ENCODE assay signal across 29 cellular contexts in the genomic region with DNA sequence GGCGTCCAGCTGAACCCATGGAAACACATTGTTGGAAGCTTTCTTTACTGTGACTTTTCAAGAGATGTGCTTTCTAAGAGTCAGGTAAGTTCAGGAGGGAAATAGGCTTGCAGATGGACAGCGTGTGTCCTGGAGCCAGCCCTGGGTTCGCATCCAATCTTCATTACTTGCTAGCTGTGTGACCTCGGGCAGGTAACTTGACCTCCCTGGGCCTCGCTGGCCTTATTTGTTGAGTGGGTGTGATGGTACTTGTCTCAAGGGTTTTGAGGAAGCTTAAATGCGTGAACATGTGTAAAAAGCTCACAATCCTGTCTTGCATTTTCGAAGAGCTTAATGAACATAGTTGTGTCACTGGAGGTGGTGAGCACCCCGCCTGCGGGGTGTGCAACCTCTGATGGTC. TPM values are rescaled to one million over a fixed set of nuclear protein-coding genes. Genes with fewer than 3 reads are reported as not detected.
DNase-seq lines count a peak whose midpoint lies in the region; ATAC-seq, FAIRE-seq and TF ChIP-seq lines count a peak whose summit lies in the region.
"Had no signal": no experiment of that assay in that cellular context is flagged by ENCODE, and none has a peak within 500 bp of the region (broad histone marks: within the 10 kb centered on the region; RNA-seq: fewer than 3 reads in every experiment).

No MANE protein-coding gene starts in this region.

- TF ChIP-seq EP300 in HepG2 (IDR thresholded peaks at IDR 0.05; ENCODE audit: low read depth in 2 of 2, low read length in 2 of 2) (no peak), HepG2 (CRISPR knock-in tag; IDR thresholded peaks at IDR 0.05; ENCODE audit: borderline replicate concordance) (no peak), upper lobe of left lung (IDR thresholded peaks at IDR 0.05) (no peak), tibial nerve (IDR thresholded peaks at IDR 0.05) (no peak)

- H3K4me1 Mint-ChIP-seq in neural progenitor cell: peaks cover 58% of the 10 kb centered on the region

- H3K9ac ChIP-seq in HepG2 (ENCODE audit: insufficient read depth, low read depth, low read length) (no peak overlapping the region), neural progenitor cell (no peak overlapping the region)

- no peaks in the 10 kb centered on the region for H3K9me3 ChIP-seq in HepG2 (ENCODE audit: low read length)
- no peaks in the 10 kb centered on the region for H3K9me3 ChIP-seq in right lobe of liver
- H3K9me3 ChIP-seq in neural progenitor cell (ENCODE audit: low read depth): no peaks in the 10 kb centered on the region
- no peaks in the 10 kb centered on the region for H3K9me3 ChIP-seq in upper lobe of left lung
- H3K9me3 ChIP-seq in tibial nerve: no peaks in the 10 kb centered on the region
- H3K9me3 ChIP-seq: Caco-2, neutrophil, prostate gland had no signal

- H2AFZ ChIP-seq in HepG2 (ENCODE audit: low read length) (no peak overlapping the region), neural progenitor cell (replicated peaks) (no peak overlapping the region)

- H3K27ac Mint-ChIP-seq in neural progenitor cell: peak overlapping the region; percentile 85
- H3K27ac Mint-ChIP-seq: activated CD4-positive, alpha-beta T cell treated with anti-CD3 and anti-CD28 coated beads, Interleukin-2, amount 10 ng/mL, durations not matched to agents 24 days and 14 days; activated naive CD4-positive, alpha-beta T cell treated with anti-CD3 and anti-CD28 coated beads for 36 hours; activated T-cell treated with anti-CD3 and anti-CD28 coated beads, Interleukin-2, amount 50 U/mL, for 72 hours had no signal

- FAIRE-seq in HepG2 (lab: Jason Lieb, UNC): no peak
- FAIRE-seq: GM12878 had no signal

- CTCF ChIA-PET in HepG2 (lab: Yijun Ruan, JAX; ENCODE audit: low intra/inter-chr PET ratio, low total read pairs): interaction anchor here (2.2 kb wide), 1 partner anchor 9 kb away, joined by 5 read pairs; no protein-coding TSS in a partner anchor

- no peak overlapping the region for H3K4me2 ChIP-seq in HepG2 (ENCODE audit: low read depth, low read length)
- H3K4me2 ChIP-seq in neural progenitor cell: peak overlapping the region; percentile 72

- ATAC-seq in HepG2 (no peak), right lobe of liver (no peak), upper lobe of left lung (ENCODE audit: low FRiP score in 2 of 2) (no peak)
- ATAC-seq: activated T-cell treated with anti-CD3 and anti-CD28 coated beads, Interleukin-2, amount 50 U/mL, for 72 hours; foreskin keratinocyte; GM12878 had no signal

- in situ Hi-C loops in HepG2 (cut with HindIII; ENCODE audit: extremely low pct_ligation_motif_present, low pct_unique_long_range_greater_than_20kb): no loop called here

- H3K4me1 ChIP-seq in HepG2 (ENCODE audit: insufficient read depth, low read length): peaks cover 74% of the 10 kb centered on the region
- peaks cover 0 to 13% (median 0%) of the 10 kb centered on the region in 4 donors for H3K4me1 ChIP-seq in right lobe of liver
- H3K4me1 ChIP-seq in neural progenitor cell: peaks cover 44% of the 10 kb centered on the region
- peaks cover 57 to 70% (median 65%) of the 10 kb centered on the region in 4 donors for H3K4me1 ChIP-seq in upper lobe of left lung
- peaks cover 0 to 63% (median 47%) of the 10 kb centered on the region in 4 donors for H3K4me1 ChIP-seq in tibial nerve

- no peaks in the 10 kb centered on the region for H3K79me2 ChIP-seq in HepG2 (ENCODE audit: insufficient read depth, low read length)
- no peaks in the 10 kb centered on the region for H3K79me2 ChIP-seq in neural progenitor cell (ENCODE audit: low read depth)

- H3K9me3 Mint-ChIP-seq in neural progenitor cell: no peaks in the 10 kb centered on the region
- H3K9me3 Mint-ChIP-seq: activated CD4-positive, alpha-beta T cell treated with anti-CD3 and anti-CD28 coated beads, Interleukin-2, amount 10 ng/mL, durations not matched to agents 24 days and 14 days; activated naive CD4-positive, alpha-beta T cell treated with anti-CD3 and anti-CD28 coated beads for 36 hours; activated T-cell treated with anti-CD3 and anti-CD28 coated beads, Interleukin-2, amount 50 U/mL, for 72 hours had no signal

- peak overlapping the region; percentile 83 for H3K4me3 Mint-ChIP-seq in neural progenitor cell
- H3K4me3 Mint-ChIP-seq: activated CD4-positive, alpha-beta T cell treated with anti-CD3 and anti-CD28 coated beads, Interleukin-2, amount 10 ng/mL, durations not matched to agents 24 days and 14 days; activated naive CD4-positive, alpha-beta T cell treated with anti-CD3 and anti-CD28 coated beads for 36 hours; activated T-cell treated with anti-CD3 and anti-CD28 coated beads, Interleukin-2, amount 50 U/mL, for 72 hours had no signal

- no peak overlapping the region for H3K27ac ChIP-seq in HepG2 (ENCODE audit: extremely low read length, insufficient read depth, low read length)
- no peak overlapping the region for H3K27ac ChIP-seq in right lobe of liver
- H3K27ac ChIP-seq in cingulate gyrus (ENCODE audit: low read depth, low read length): peak overlapping the region; percentile 90
- H3K27ac ChIP-seq in neural progenitor cell: no peak overlapping the region
- H3K27ac ChIP-seq in upper lobe of left lung: peak overlapping the region in 3 of 4 donors; percentile 14 to 86 (median 83)
- H3K27ac ChIP-seq in tibial nerve: peak overlapping the region in 2 of 4 donors; percentile 86 to 95
- H3K27ac ChIP-seq: foreskin keratinocyte, neutrophil, prostate gland had no signal

- TF ChIP-seq CTCF in HepG2 (CRISPR knock-in tag; IDR thresholded peaks at IDR 0.05) (no peak), right lobe of liver (IDR thresholded peaks at IDR 0.05) (no peak), neural progenitor cell (IDR thresholded peaks at IDR 0.05) (no peak), upper lobe of left lung (IDR thresholded peaks at IDR 0.05) (no peak), tibial nerve (IDR thresholded peaks at IDR 0.05) (no peak)

- intact Hi-C loops in HepG2 (cut with micrococcal nuclease; ENCODE audit: unreplicated experiment) (no loop called here), right lobe of liver (cut with DNase I) (no loop called here)

- H3K27me3 Mint-ChIP-seq in neural progenitor cell (ENCODE audit: insufficient read depth, low read depth): peaks cover 3% of the 10 kb centered on the region

- no TSS peak for BruUV-seq in HepG2 (replicated peaks; lab: Mats Ljungman, UMichigan)

- DNase-seq in HepG2 (ENCODE audit: low spot score): no peak
- no peak for DNase-seq in right lobe of liver
- DNase-seq in neural progenitor cell (ENCODE audit: low spot score): no peak
- DNase-seq in upper lobe of left lung: no peak
- no peak for DNase-seq in NCI-H2081 (lab: John Stamatoyannopoulos, UW)
- DNase-seq in tibial nerve (ENCODE audit: low spot score in 2 of 2): no peak
- DNase-seq in amygdala (lab: John Stamatoyannopoulos, UW): no peak
- DNase-seq: ACHN; activated CD4-positive, alpha-beta T cell treated with anti-CD3 and anti-CD28 coated beads, Interleukin-2, amount 10 ng/mL, durations not matched to agents 24 days and 14 days; activated naive CD4-positive, alpha-beta T cell treated with anti-CD3 and anti-CD28 coated beads for 36 hours; activated T-cell treated with anti-CD3 and anti-CD28 coated beads, Interleukin-2, amount 50 U/mL, for 72 hours; Caco-2; effector CD4-positive, alpha-beta T cell; foreskin keratinocyte; NCI-H1092 treated with DMSO at 0.1 percent for 48 hours; NCI-H1930; NCI-H226; stimulated activated CD8-positive, alpha-beta memory T cell treated with anti-CD3 and anti-CD28 coated beads, Interleukin-4, amount 100 ng/mL, for 48 hours had no signal

- TF ChIP-seq RAD21 in HepG2 (CRISPR knock-in tag; IDR thresholded peaks at IDR 0.05): no peak

- H3K36me3 ChIP-seq in HepG2 (replicated peaks in 1 of 2; ENCODE audit: control insufficient read depth in 1 of 2, insufficient read depth in 2 of 2, low read length in 2 of 2) (no peaks in the 10 kb centered on the region), right lobe of liver (no peaks in the 10 kb centered on the region), neural progenitor cell (no peaks in the 10 kb centered on the region), upper lobe of left lung (peaks cover 0 to 16% (median 0%) of the 10 kb centered on the region in 4 donors), tibial nerve (no peaks in the 10 kb centered on the region)
- H3K36me3 ChIP-seq: neutrophil, prostate gland had no signal

- H4K20me1 ChIP-seq in HepG2 (ENCODE audit: insufficient read depth, low read length) (no peaks in the 10 kb centered on the region), neural progenitor cell (ENCODE audit: low read depth) (no peaks in the 10 kb centered on the region)

- peaks cover 28% of the 10 kb centered on the region for H3F3A ChIP-seq in neural progenitor cell (ENCODE audit: low read depth)

- WGBS in HepG2 (ENCODE audit: low lambda C conversion rate): 93% methylated on average over 9 of the region's 9 CpGs
- 94% methylated on average over 6 of the region's 9 CpGs for WGBS in right lobe of liver (ENCODE audit: insufficient coverage, low coverage, low lambda C conversion rate, missing lambda C conversion rate)
- WGBS in upper lobe of left lung, 2 donors: 77% methylated on average over 9 of the region's 9 CpGs
- 90 to 93% methylated on average over 9 of the region's 9 CpGs for WGBS in tibial nerve, 2 donors

- H3K4me3 ChIP-seq in HepG2 (replicated peaks in 1 of 3; ENCODE audit: insufficient read depth in 1 of 3, low read depth in 2 of 3, low read length in 3 of 3) (no peak overlapping the region), right lobe of liver (no peak overlapping the region), neural progenitor cell (peak overlapping the region; percentile 30), upper lobe of left lung (no peak overlapping the region), tibial nerve (no peak overlapping the region)
- H3K4me3 ChIP-seq: GM12878, prostate gland had no signal

- POLR2A ChIA-PET in HepG2 (lab: Yijun Ruan, JAX): interaction anchor here (1.1 kb wide), 1 partner anchor 16 kb away, joined by 3 read pairs; no protein-coding TSS in a partner anchor

- TF ChIP-seq POLR2A in HepG2 (IDR thresholded peaks at IDR 0.05; ENCODE audit: insufficient read depth in 1 of 2, low read depth in 2 of 2, low read length in 2 of 2) (no peak), right lobe of liver (IDR thresholded peaks at IDR 0.05) (no peak), upper lobe of left lung (IDR thresholded peaks at IDR 0.05) (no peak), tibial nerve (IDR thresholded peaks at IDR 0.05) (no peak)

- no peaks in the 10 kb centered on the region for H3K36me3 Mint-ChIP-seq in neural progenitor cell

- H3K27me3 ChIP-seq in HepG2 (ENCODE audit: control insufficient read depth in 1 of 2, insufficient read depth in 2 of 2, low read length in 2 of 2) (no peaks in the 10 kb centered on the region), right lobe of liver (no peaks in the 10 kb centered on the region), neural progenitor cell (no peaks in the 10 kb centered on the region), upper lobe of left lung (no peaks in the 10 kb centered on the region), tibial nerve (peaks cover 0 to 3% of the 10 kb centered on the region in 2 donors)
- H3K27me3 ChIP-seq: foreskin keratinocyte had no signal

RNA-seq across cellular contexts. Expression of a gene that starts 11.8 kb away (rescaled TPM):
- 2.8 and 5.9 TPM in 2 replicates for total RNA-seq in HepG2 (2016; rRNA removed; fragmentation: Illumina TruSeq; extraction: Trizol)
- total RNA-seq in HepG2 (2016; cell fraction: cytosol; rRNA removed; fragmentation: Illumina TruSeq; extraction: Trizol; ENCODE audit: low read depth): 1.1 and 2.0 TPM in 2 replicates
- 2.8 and 5.0 TPM in 2 replicates for total RNA-seq in HepG2 (2016; cell fraction: insoluble cytoplasmic fraction; rRNA removed; fragmentation: Illumina TruSeq; extraction: Trizol)
- total RNA-seq in HepG2 (2016; cell fraction: membrane; rRNA removed; fragmentation: Illumina TruSeq; extraction: Trizol): 3.1 and 3.2 TPM in 2 replicates
- total RNA-seq in HepG2 (2016; cell fraction: nucleus; rRNA removed; fragmentation: Illumina TruSeq; extraction: Trizol): 7.2 and 8.0 TPM in 2 replicates
- polyA plus RNA-seq in HepG2 (2011; rRNA removed): 2.7 and 3.3 TPM in 2 replicates
- 1.8 and 2.1 TPM in 2 replicates for polyA plus RNA-seq in HepG2 (2011; cell fraction: cytosol; rRNA removed)
- polyA plus RNA-seq in HepG2 (2011; cell fraction: nucleus; rRNA removed): 5.0 and 7.4 TPM in 2 replicates
- polyA plus RNA-seq in HepG2 (2012): 2.3 and 3.3 TPM in 2 replicates
- polyA plus RNA-seq in HepG2 (2016; cell fraction: cytosol; fragmentation: Illumina TruSeq; extraction: Trizol; ENCODE audit: low read depth): 0.83 and 1.3 TPM in 2 replicates
- polyA plus RNA-seq in HepG2 (2016; cell fraction: insoluble cytoplasmic fraction; fragmentation: Illumina TruSeq; extraction: Trizol; ENCODE audit: low read depth): 2.4 and 5.1 TPM in 2 replicates
- polyA plus RNA-seq in HepG2 (2016; cell fraction: membrane; fragmentation: Illumina TruSeq; extraction: Trizol; ENCODE audit: low read depth): 2.8 and 3.2 TPM in 2 replicates
- polyA plus RNA-seq in HepG2 (2016; cell fraction: nucleus; fragmentation: Illumina TruSeq; extraction: Trizol; ENCODE audit: insufficient read depth, low read depth): 14.1 and 15.0 TPM in 2 replicates
- 4.0 and 29.5 TPM in 2 replicates for polyA minus RNA-seq in HepG2 (2011; rRNA and poly(A)+ RNA removed; ENCODE audit: low replicate concordance)
- polyA minus RNA-seq in HepG2 (2011; cell fraction: cytosol; rRNA and poly(A)+ RNA removed): 1.8 and 1.9 TPM in 2 replicates
- polyA minus RNA-seq in HepG2 (2011; cell fraction: nucleus; rRNA and poly(A)+ RNA removed): 2.4 and 2.8 TPM in 2 replicates
- 1 to 10 TPM; 1.8 to 4.2 (median 3.4) TPM for total RNA-seq in right lobe of liver
- 8.0 and 17.5 TPM in 2 replicates for total RNA-seq in neural progenitor cell (ENCODE audit: low replicate concordance)
- total RNA-seq in upper lobe of left lung: 10 to 100 TPM; 34.6 to 89.3 (median 40.4) TPM
- total RNA-seq in tibial nerve: 10 to 100 TPM in 3 of 4 donors, 1 to 10 TPM in 1; 9.0 to 59.4 (median 41.8) TPM

RNA-seq across cellular contexts. Expression of a gene that starts 27.9 kb away (rescaled TPM):
- 1.0 and 2.7 TPM in 2 replicates for total RNA-seq in HepG2 (2016; rRNA removed; fragmentation: Illumina TruSeq; extraction: Trizol)
- total RNA-seq in HepG2 (2016; cell fraction: cytosol; rRNA removed; fragmentation: Illumina TruSeq; extraction: Trizol; ENCODE audit: low read depth): 0.79 and 1.1 TPM in 2 replicates
- total RNA-seq in HepG2 (2016; cell fraction: insoluble cytoplasmic fraction; rRNA removed; fragmentation: Illumina TruSeq; extraction: Trizol): 1.1 and 2.2 TPM in 2 replicates
- 1.0 and 1.5 TPM in 2 replicates for total RNA-seq in HepG2 (2016; cell fraction: membrane; rRNA removed; fragmentation: Illumina TruSeq; extraction: Trizol)
- total RNA-seq in HepG2 (2016; cell fraction: nucleus; rRNA removed; fragmentation: Illumina TruSeq; extraction: Trizol): 2.3 and 2.7 TPM in 2 replicates
- 11.8 and 13.6 TPM in 2 replicates for polyA plus RNA-seq in HepG2 (2011; rRNA removed)
- 10.8 and 11.2 TPM in 2 replicates for polyA plus RNA-seq in HepG2 (2011; cell fraction: cytosol; rRNA removed)
- 21.1 and 23.7 TPM in 2 replicates for polyA plus RNA-seq in HepG2 (2011; cell fraction: nucleus; rRNA removed)
- polyA plus RNA-seq in HepG2 (2012): 5.8 and 8.1 TPM in 2 replicates
- 0.49 and 0.54 TPM in 2 replicates for polyA plus RNA-seq in HepG2 (2016; cell fraction: cytosol; fragmentation: Illumina TruSeq; extraction: Trizol; ENCODE audit: low read depth)
- 1.3 TPM in 2 replicates for polyA plus RNA-seq in HepG2 (2016; cell fraction: insoluble cytoplasmic fraction; fragmentation: Illumina TruSeq; extraction: Trizol; ENCODE audit: low read depth)
- polyA plus RNA-seq in HepG2 (2016; cell fraction: membrane; fragmentation: Illumina TruSeq; extraction: Trizol; ENCODE audit: low read depth): 0.65 and 1.0 TPM in 2 replicates
- 5.4 and 6.5 TPM in 2 replicates for polyA plus RNA-seq in HepG2 (2016; cell fraction: nucleus; fragmentation: Illumina TruSeq; extraction: Trizol; ENCODE audit: insufficient read depth, low read depth)
- polyA minus RNA-seq in HepG2 (2011; rRNA and poly(A)+ RNA removed; ENCODE audit: low replicate concordance): 0.91 and 31.9 TPM in 2 replicates
- polyA minus RNA-seq in HepG2 (2011; cell fraction: cytosol; rRNA and poly(A)+ RNA removed): 4.7 and 5.3 TPM in 2 replicates
- 8.9 and 10.4 TPM in 2 replicates for polyA minus RNA-seq in HepG2 (2011; cell fraction: nucleus; rRNA and poly(A)+ RNA removed)
- total RNA-seq in right lobe of liver: 1 to 10 TPM in 1 of 6 experiments, under 1 TPM in 5; 0.37 to 1.6 (median 0.83) TPM
- total RNA-seq in neural progenitor cell (ENCODE audit: low replicate concordance): not detected in 2 replicates
- total RNA-seq in upper lobe of left lung: 10 to 100 TPM in 2 of 6 donors, 1 to 10 TPM in 4; 3.1 to 17.2 (median 8.4) TPM
- 1 to 10 TPM in 1 of 4 donors, under 1 TPM in 2, not detected in 1; 0.21 to 1.8 (median 0.90) TPM for total RNA-seq in tibial nerve
- total RNA-seq: activated CD4-positive, alpha-beta T cell treated with anti-CD3 and anti-CD28 coated beads, Interleukin-2, amount 10 ng/mL, durations not matched to agents 24 days and 14 days; chondrocyte; foreskin keratinocyte; GM12878; LHCN-M2; prostate gland; RPMI7951; T-helper 1 cell treated with Interleukin-12 subunit alpha and Interleukin-12 subunit beta and Interleukin-4 antibody, amounts not matched to agents 30 ng/mL and 1 ng/mL, for 36 hours had no signal
- polyA plus RNA-seq: BJ, foreskin keratinocyte had no signal

RNA-seq across cellular contexts. Expression of a gene that starts 54.4 kb away (rescaled TPM):
- total RNA-seq in HepG2 (2016; rRNA removed; fragmentation: Illumina TruSeq; extraction: Trizol) (2.7 and 3.4 TPM in 2 replicates), right lobe of liver (under 1 TPM; 0.06 to 0.37 (median 0.19) TPM), neural progenitor cell (ENCODE audit: low replicate concordance) (0.41 and 0.84 TPM in 2 replicates), upper lobe of left lung (10 to 100 TPM in 2 of 6 donors, 1 to 10 TPM in 4; 1.2 to 15.9 (median 7.8) TPM), tibial nerve (1 to 10 TPM in 1 of 4 donors, under 1 TPM in 1, not detected in 2; 0.22 to 2.1 TPM)
- 0.26 and 1.5 TPM in 2 replicates for total RNA-seq in HepG2 (2016; cell fraction: cytosol; rRNA removed; fragmentation: Illumina TruSeq; extraction: Trizol; ENCODE audit: low read depth)
- 2.4 and 2.5 TPM in 2 replicates for total RNA-seq in HepG2 (2016; cell fraction: insoluble cytoplasmic fraction; rRNA removed; fragmentation: Illumina TruSeq; extraction: Trizol)
- 1.4 and 2.1 TPM in 2 replicates for total RNA-seq in HepG2 (2016; cell fraction: membrane; rRNA removed; fragmentation: Illumina TruSeq; extraction: Trizol)
- total RNA-seq in HepG2 (2016; cell fraction: nucleus; rRNA removed; fragmentation: Illumina TruSeq; extraction: Trizol): 0.59 and 1.6 TPM in 2 replicates
- polyA plus RNA-seq in HepG2 (2011; rRNA removed): 3.4 and 3.5 TPM in 2 replicates
- polyA plus RNA-seq in HepG2 (2011; cell fraction: cytosol; rRNA removed): 2.7 and 3.1 TPM in 2 replicates
- polyA plus RNA-seq in HepG2 (2011; cell fraction: nucleus; rRNA removed): 3.4 TPM in 2 replicates
- 4.1 and 4.4 TPM in 2 replicates for polyA plus RNA-seq in HepG2 (2012)
- 0.70 and 1.3 TPM in 2 replicates for polyA plus RNA-seq in HepG2 (2016; cell fraction: cytosol; fragmentation: Illumina TruSeq; extraction: Trizol; ENCODE audit: low read depth)
- polyA plus RNA-seq in HepG2 (2016; cell fraction: insoluble cytoplasmic fraction; fragmentation: Illumina TruSeq; extraction: Trizol; ENCODE audit: low read depth): 2.0 and 2.4 TPM in 2 replicates
- 1.0 and 1.1 TPM in 2 replicates for polyA plus RNA-seq in HepG2 (2016; cell fraction: membrane; fragmentation: Illumina TruSeq; extraction: Trizol; ENCODE audit: low read depth)
- 1.6 and 1.8 TPM in 2 replicates for polyA plus RNA-seq in HepG2 (2016; cell fraction: nucleus; fragmentation: Illumina TruSeq; extraction: Trizol; ENCODE audit: insufficient read depth, low read depth)
- 1.2 TPM in 1 of 2 replicates, not detected in the other for polyA minus RNA-seq in HepG2 (2011; rRNA and poly(A)+ RNA removed; ENCODE audit: low replicate concordance)
- polyA minus RNA-seq in HepG2 (2011; cell fraction: cytosol; rRNA and poly(A)+ RNA removed): 0.99 and 1.1 TPM in 2 replicates
- 1.3 and 2.5 TPM in 2 replicates for polyA minus RNA-seq in HepG2 (2011; cell fraction: nucleus; rRNA and poly(A)+ RNA removed)
- total RNA-seq: activated CD4-positive, alpha-beta T cell treated with anti-CD3 and anti-CD28 coated beads, Interleukin-2, amount 10 ng/mL, durations not matched to agents 24 days and 14 days; chondrocyte; foreskin keratinocyte; LHCN-M2; lower leg skin; RPMI7951; T-helper 1 cell treated with Interleukin-12 subunit alpha and Interleukin-12 subunit beta and Interleukin-4 antibody, amounts not matched to agents 30 ng/mL and 1 ng/mL, for 36 hours had no signal
- polyA plus RNA-seq: BJ, esophagus, foreskin keratinocyte had no signal

Comparison
In these comparisons a context has a peak if more than half of its experiments do, and no peak if none do; other contexts are left out.
1. H3K27ac ChIP-seq: peak in cingulate gyrus (single experiment) and upper lobe of left lung (3 of 4); none in HepG2 (single experiment), right lobe of liver (0 of 3) and neural progenitor cell (single experiment).